8 cellular contexts compared by ENCODE assay signal in genomic region chr3:10437272-10437994, GRCh38.
DNase-seq lines count a peak whose midpoint lies in the region; TF ChIP-seq lines count a peak whose summit lies in the region.

No MANE protein-coding gene starts in this region.

- POLR2A ChIA-PET in HEK293 (lab: Yijun Ruan, JAX): no interaction called here

- no peaks in the 10 kb centered on the region for H3K9me3 ChIP-seq in HEK293 (ENCODE audit: control insufficient read depth, insufficient read depth, low read depth, low read length)
- H3K9me3 ChIP-seq in right atrium auricular region: no peaks in the 10 kb centered on the region

- no peak overlapping the region for H3K4me3 ChIP-seq in HEK293 (ENCODE audit: low read depth, low read length)
- H3K4me3 ChIP-seq in fibroblast of mammary gland (ENCODE audit: control insufficient read depth, low read depth, low read length): no peak overlapping the region
- no peak overlapping the region for H3K4me3 ChIP-seq in right atrium auricular region

- DNase-seq in AG08395 (ENCODE audit: low spot score) (peak; percentile 63), fibroblast of mammary gland (ENCODE audit: low read depth) (peak; percentile 51), D341Med (ENCODE audit: low spot score) (no peak), NCI-H524 (lab: John Stamatoyannopoulos, UW) (no peak), right atrium auricular region (ENCODE audit: low spot score) (no peak)
- peak; percentile 68 to 71 for DNase-seq in activated CD4-positive, alpha-beta T cell treated with anti-CD3 and anti-CD28 coated beads, Interleukin-2, amount 50 U/mL, for 48 hours
- DNase-seq in stimulated activated CD8-positive, alpha-beta memory T cell treated with anti-CD3 and anti-CD28 coated beads, Interleukin-15, amount 100 ng/mL, for 4 hours (ENCODE audit: low read depth in 2 of 2): peak; percentile 63 to 82

- H3K4me1 ChIP-seq in HEK293 (ENCODE audit: control insufficient read depth, insufficient read depth, low read length) (peaks cover 7% of the 10 kb centered on the region), right atrium auricular region (peaks cover 0 to 7% of the 10 kb centered on the region in 2 donors)

- H3K36me3 ChIP-seq in HEK293 (ENCODE audit: control insufficient read depth in 2 of 2, insufficient read depth in 1 of 2, low read length in 2 of 2) (no peaks in the 10 kb centered on the region), right atrium auricular region (no peaks in the 10 kb centered on the region)

- H3K27ac ChIP-seq in HEK293 (ENCODE audit: extremely low read depth, low read depth, low read length) (no peak overlapping the region), right atrium auricular region (no peak overlapping the region)

- CTCF ChIA-PET in HEK293 (lab: Yijun Ruan, JAX): interaction anchor here (0.6 to 0.8 kb wide), 2 partner anchors 19 to 231 kb away, joined by 3 to 4 read pairs; no protein-coding TSS in a partner anchor

- H3K27me3 ChIP-seq in right atrium auricular region: no peaks in the 10 kb centered on the region

- TF ChIP-seq CTCF in HEK293 (tag by site-specific recombination; IDR thresholded peaks at IDR 0.05) (no peak), fibroblast of mammary gland (conservative IDR thresholded peaks at IDR 0.05; ENCODE audit: control insufficient read depth, insufficient read depth, low read depth, low read length) (no peak), right atrium auricular region (IDR thresholded peaks at IDR 0.05) (no peak)

TF ChIP-seq in HEK293, 187 proteins besides CTCF, POLR2A, EP300 and RAD21 (continues in another document):
- TF ChIP-seq, protein P1, sequence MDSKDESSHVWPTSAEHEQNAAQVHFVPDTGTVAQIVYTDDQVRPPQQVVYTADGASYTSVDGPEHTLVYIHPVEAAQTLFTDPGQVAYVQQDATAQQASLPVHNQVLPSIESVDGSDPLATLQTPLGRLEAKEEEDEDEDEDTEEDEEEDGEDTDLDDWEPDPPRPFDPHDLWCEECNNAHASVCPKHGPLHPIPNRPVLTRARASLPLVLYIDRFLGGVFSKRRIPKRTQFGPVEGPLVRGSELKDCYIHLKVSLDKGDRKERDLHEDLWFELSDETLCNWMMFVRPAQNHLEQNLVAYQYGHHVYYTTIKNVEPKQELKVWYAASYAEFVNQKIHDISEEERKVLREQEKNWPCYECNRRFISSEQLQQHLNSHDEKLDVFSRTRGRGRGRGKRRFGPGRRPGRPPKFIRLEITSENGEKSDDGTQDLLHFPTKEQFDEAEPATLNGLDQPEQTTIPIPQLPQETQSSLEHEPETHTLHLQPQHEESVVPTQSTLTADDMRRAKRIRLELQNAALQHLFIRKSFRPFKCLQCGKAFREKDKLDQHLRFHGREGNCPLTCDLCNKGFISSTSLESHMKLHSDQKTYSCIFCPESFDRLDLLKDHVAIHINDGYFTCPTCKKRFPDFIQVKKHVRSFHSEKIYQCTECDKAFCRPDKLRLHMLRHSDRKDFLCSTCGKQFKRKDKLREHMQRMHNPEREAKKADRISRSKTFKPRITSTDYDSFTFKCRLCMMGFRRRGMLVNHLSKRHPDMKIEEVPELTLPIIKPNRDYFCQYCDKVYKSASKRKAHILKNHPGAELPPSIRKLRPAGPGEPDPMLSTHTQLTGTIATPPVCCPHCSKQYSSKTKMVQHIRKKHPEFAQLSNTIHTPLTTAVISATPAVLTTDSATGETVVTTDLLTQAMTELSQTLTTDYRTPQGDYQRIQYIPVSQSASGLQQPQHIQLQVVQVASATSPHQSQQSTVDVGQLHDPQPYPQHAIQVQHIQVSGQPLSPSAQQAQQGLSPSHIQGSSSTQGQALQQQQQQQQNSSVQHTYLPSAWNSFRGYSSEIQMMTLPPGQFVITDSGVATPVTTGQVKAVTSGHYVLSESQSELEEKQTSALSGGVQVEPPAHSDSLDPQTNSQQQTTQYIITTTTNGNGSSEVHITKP (tag by site-specific recombination; IDR thresholded peaks at IDR 0.05): 0 out of 2 replicates have a peak, but pooled peaks have one; percentile 15
- TF ChIP-seq EGR2 (tag by site-specific recombination; IDR thresholded peaks at IDR 0.05; ENCODE audit: low read depth) (peak; percentile 94), SP7 (tag by site-specific recombination; IDR thresholded peaks at IDR 0.05) (peak; percentile 89), ZNF558 (tag by site-specific recombination; IDR thresholded peaks at IDR 0.05) (0 out of 2 replicates have a peak, but pooled peaks have one; percentile 14), ZNF394 (tag by site-specific recombination; IDR thresholded peaks at IDR 0.05; ENCODE audit: borderline replicate concordance) (0 out of 2 replicates have a peak, but pooled peaks have one; percentile 17), ZIC2 (tag by site-specific recombination; IDR thresholded peaks at IDR 0.05) (peak; percentile 26), PATZ1 (tag by site-specific recombination; IDR thresholded peaks at IDR 0.05) (peak; percentile 15; the same call in 1 of the 2 replicates), ZBTB20 (tag by site-specific recombination; IDR thresholded peaks at IDR 0.05) (peak; percentile 98), ZNF660 (tag by site-specific recombination; IDR thresholded peaks at IDR 0.05) (peak; percentile 82), GLIS1 (tag by site-specific recombination; IDR thresholded peaks at IDR 0.05) (peak; percentile 58), ZFHX2 (tag by site-specific recombination; conservative IDR thresholded peaks at IDR 0.05) (peak; percentile 98), ZNF24 (tag by site-specific recombination; IDR thresholded peaks at IDR 0.05) (0 out of 2 replicates have a peak, but pooled peaks have one; percentile 37), ZBTB17 (tag by site-specific recombination; IDR thresholded peaks at IDR 0.05) (0 out of 2 replicates have a peak, but pooled peaks have one; percentile 32), ZFP69B (tag by site-specific recombination; IDR thresholded peaks at IDR 0.05) (0 out of 2 replicates have a peak, but pooled peaks have one; percentile 21), ZNF629 (tag by site-specific recombination; IDR thresholded peaks at IDR 0.05) (peak; percentile 87), ZBTB21 (tag by site-specific recombination; IDR thresholded peaks at IDR 0.05) (peak; percentile 88), ZEB2 (tag by site-specific recombination; IDR thresholded peaks at IDR 0.05) (peak; percentile 79), ZBTB7A (tag by site-specific recombination; IDR thresholded peaks at IDR 0.05; ENCODE audit: low read depth) (no peak), HIC1 (tag by site-specific recombination; IDR thresholded peaks at IDR 0.05) (peak; percentile 30; the same call in 1 of the 2 replicates)
- TF ChIP-seq, protein P2, sequence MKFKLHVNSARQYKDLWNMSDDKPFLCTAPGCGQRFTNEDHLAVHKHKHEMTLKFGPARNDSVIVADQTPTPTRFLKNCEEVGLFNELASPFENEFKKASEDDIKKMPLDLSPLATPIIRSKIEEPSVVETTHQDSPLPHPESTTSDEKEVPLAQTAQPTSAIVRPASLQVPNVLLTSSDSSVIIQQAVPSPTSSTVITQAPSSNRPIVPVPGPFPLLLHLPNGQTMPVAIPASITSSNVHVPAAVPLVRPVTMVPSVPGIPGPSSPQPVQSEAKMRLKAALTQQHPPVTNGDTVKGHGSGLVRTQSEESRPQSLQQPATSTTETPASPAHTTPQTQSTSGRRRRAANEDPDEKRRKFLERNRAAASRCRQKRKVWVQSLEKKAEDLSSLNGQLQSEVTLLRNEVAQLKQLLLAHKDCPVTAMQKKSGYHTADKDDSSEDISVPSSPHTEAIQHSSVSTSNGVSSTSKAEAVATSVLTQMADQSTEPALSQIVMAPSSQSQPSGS (tag by site-specific recombination; IDR thresholded peaks at IDR 0.05; ENCODE audit: low read depth): peak; percentile 85

Comparison
In these comparisons a context has a peak if more than half of its experiments do, and no peak if none do; other contexts are left out.
1. DNase-seq: peak in AG08395 (single experiment), activated CD4-positive, alpha-beta T cell treated with anti-CD3 and anti-CD28 coated beads, Interleukin-2, amount 50 U/mL, for 48 hours (2 of 2), fibroblast of mammary gland (single experiment) and stimulated activated CD8-positive, alpha-beta memory T cell treated with anti-CD3 and anti-CD28 coated beads, Interleukin-15, amount 100 ng/mL, for 4 hours (2 of 2); none in D341Med (single experiment), NCI-H524 (0 of 2) and right atrium auricular region (single experiment).